In the genomic region with DNA sequence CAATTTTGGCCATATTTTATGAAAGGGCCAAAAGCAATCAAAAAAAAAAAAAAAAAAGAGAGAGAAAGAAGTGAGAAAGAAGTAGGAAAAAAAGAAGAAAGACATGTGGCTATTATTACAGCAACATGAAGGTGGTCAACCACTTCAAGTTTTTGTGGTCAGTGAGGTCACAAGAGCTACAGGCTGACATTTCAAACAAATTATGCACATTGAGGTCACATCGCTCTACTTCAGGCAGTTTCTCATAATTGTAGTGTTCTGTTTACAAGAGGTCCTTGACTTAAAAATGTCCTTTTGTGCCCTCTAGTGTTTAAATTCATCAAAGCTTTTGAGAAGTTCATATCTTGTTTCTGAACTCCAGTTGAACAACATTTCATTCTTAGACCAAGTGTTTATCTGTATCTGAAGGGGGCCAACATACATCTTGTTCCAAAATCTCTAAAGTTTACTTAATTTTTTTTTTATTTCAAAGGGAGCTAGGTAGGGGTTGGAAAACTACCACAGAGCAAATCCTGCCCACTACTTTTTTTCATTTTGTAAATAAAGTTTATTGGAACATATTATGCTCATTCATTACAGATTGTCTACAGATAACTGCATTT, we compare ENCODE assay signal across 8 cellular contexts.
DNase-seq lines count a peak whose midpoint lies in the region; ATAC-seq lines count a peak whose summit lies in the region.

No MANE protein-coding gene starts in this region.

- peak; percentile 93 for ATAC-seq in GM19395 (IDR thresholded peaks at IDR 0.05; ENCODE audit: unreplicated experiment)
- ATAC-seq in HG03342 (IDR thresholded peaks at IDR 0.05; ENCODE audit: unreplicated experiment): peak; percentile 96
- ATAC-seq in activated naive CD8-positive, alpha-beta T cell treated with anti-CD3 and anti-CD28 coated beads, Interleukin-2, amount 50 U/mL, for 24 hours: peak; percentile 94
- ATAC-seq in stimulated activated effector memory CD8-positive, alpha-beta T cell treated with anti-CD3 and anti-CD28 coated beads, Interleukin-12 subunit alpha, Interleukin-12 subunit beta, amount 100 ng/mL, for 72 hours: peak; percentile 99

- DNase-seq in EL (peak; percentile 80), NCI-H524 (lab: John Stamatoyannopoulos, UW) (peak; percentile 35 to 67), hepatic stellate cell (ENCODE audit: low spot score) (peak; percentile 1), head of caudate nucleus (no peak)
- DNase-seq in activated naive CD8-positive, alpha-beta T cell treated with anti-CD3 and anti-CD28 coated beads, Interleukin-2, amount 50 U/mL, for 24 hours: peak; percentile 22
- no peak for DNase-seq in stimulated activated effector memory CD8-positive, alpha-beta T cell treated with anti-CD3 and anti-CD28 coated beads, Interleukin-12 subunit alpha, Interleukin-12 subunit beta, amount 100 ng/mL, for 72 hours (ENCODE audit: low spot score in 2 of 2)

- no peak overlapping the region for H3K4me3 Mint-ChIP-seq in activated naive CD8-positive, alpha-beta T cell treated with anti-CD3 and anti-CD28 coated beads, Interleukin-2, amount 50 U/mL, for 24 hours
- H3K4me3 Mint-ChIP-seq in stimulated activated effector memory CD8-positive, alpha-beta T cell treated with anti-CD3 and anti-CD28 coated beads, Interleukin-12 subunit alpha, Interleukin-12 subunit beta, amount 100 ng/mL, for 72 hours: no peak overlapping the region

- intact Hi-C loops in head of caudate nucleus (cut with DNase I): no loop called here

- H3K27me3 Mint-ChIP-seq in activated naive CD8-positive, alpha-beta T cell treated with anti-CD3 and anti-CD28 coated beads, Interleukin-2, amount 50 U/mL, for 24 hours: no peaks in the 10 kb centered on the region

- H3K9me3 Mint-ChIP-seq in activated naive CD8-positive, alpha-beta T cell treated with anti-CD3 and anti-CD28 coated beads, Interleukin-2, amount 50 U/mL, for 24 hours: no peaks in the 10 kb centered on the region
- H3K9me3 Mint-ChIP-seq in stimulated activated effector memory CD8-positive, alpha-beta T cell treated with anti-CD3 and anti-CD28 coated beads, Interleukin-12 subunit alpha, Interleukin-12 subunit beta, amount 100 ng/mL, for 72 hours: no peaks in the 10 kb centered on the region

- H3K4me1 Mint-ChIP-seq in activated naive CD8-positive, alpha-beta T cell treated with anti-CD3 and anti-CD28 coated beads, Interleukin-2, amount 50 U/mL, for 24 hours: peaks cover 5% of the 10 kb centered on the region
- H3K4me1 Mint-ChIP-seq in stimulated activated effector memory CD8-positive, alpha-beta T cell treated with anti-CD3 and anti-CD28 coated beads, Interleukin-12 subunit alpha, Interleukin-12 subunit beta, amount 100 ng/mL, for 72 hours: no peaks in the 10 kb centered on the region

- H3K36me3 Mint-ChIP-seq in activated naive CD8-positive, alpha-beta T cell treated with anti-CD3 and anti-CD28 coated beads, Interleukin-2, amount 50 U/mL, for 24 hours (ENCODE audit: low read depth): no peaks in the 10 kb centered on the region
- no peaks in the 10 kb centered on the region for H3K36me3 Mint-ChIP-seq in stimulated activated effector memory CD8-positive, alpha-beta T cell treated with anti-CD3 and anti-CD28 coated beads, Interleukin-12 subunit alpha, Interleukin-12 subunit beta, amount 100 ng/mL, for 72 hours

- H3K27ac Mint-ChIP-seq in activated naive CD8-positive, alpha-beta T cell treated with anti-CD3 and anti-CD28 coated beads, Interleukin-2, amount 50 U/mL, for 24 hours: peak overlapping the region; percentile 52
- no peak overlapping the region for H3K27ac Mint-ChIP-seq in stimulated activated effector memory CD8-positive, alpha-beta T cell treated with anti-CD3 and anti-CD28 coated beads, Interleukin-12 subunit alpha, Interleukin-12 subunit beta, amount 100 ng/mL, for 72 hours

Comparison
In these comparisons a context has a peak if more than half of its experiments do, and no peak if none do; other contexts are left out.
1. DNase-seq: peak in EL (single experiment), NCI-H524 (2 of 2), activated naive CD8-positive, alpha-beta T cell treated with anti-CD3 and anti-CD28 coated beads, Interleukin-2, amount 50 U/mL, for 24 hours (single experiment) and hepatic stellate cell (single experiment); none in stimulated activated effector memory CD8-positive, alpha-beta T cell treated with anti-CD3 and anti-CD28 coated beads, Interleukin-12 subunit alpha, Interleukin-12 subunit beta, amount 100 ng/mL, for 72 hours (0 of 2) and head of caudate nucleus (0 of 42).
2. Peak in every context shown above with its lines, with median percentiles within 50 percentile points of each other: ATAC-seq.